ENCODE assay signal across 21 cellular contexts in genomic region chr4:52824270-52824602, GRCh38. TPM values are rescaled to one million over a fixed set of nuclear protein-coding genes. Genes with fewer than 3 reads are reported as not detected.
DNase-seq lines count a peak whose midpoint lies in the region; ATAC-seq and TF ChIP-seq lines count a peak whose summit lies in the region.
"Had no signal": no experiment of that assay in that cellular context is flagged by ENCODE, and none has a peak within 500 bp of the region (broad histone marks: within the 10 kb centered on the region; RNA-seq: fewer than 3 reads in every experiment).

No MANE protein-coding gene starts in this region.

- TF ChIP-seq EP300 in esophagus muscularis mucosa (IDR thresholded peaks at IDR 0.05) = no peak

- no peak overlapping the region for H3K4me3 ChIP-seq in left ventricle myocardium inferior
- no peak overlapping the region for H3K4me3 ChIP-seq in esophagus muscularis mucosa
- no peak overlapping the region for H3K4me3 ChIP-seq in upper lobe of right lung
- H3K4me3 ChIP-seq: esophagus squamous epithelium, K562, transverse colon had no signal

- H3K4me1 ChIP-seq in left ventricle myocardium inferior = peaks cover 15% of the 10 kb centered on the region
- H3K4me1 ChIP-seq in esophagus muscularis mucosa = peaks cover 14 to 35% (median 33%) of the 10 kb centered on the region in 4 donors
- no peaks in the 10 kb centered on the region for H3K4me1 ChIP-seq in upper lobe of right lung

- peaks cover 25% of the 10 kb centered on the region for H3K4me1 Mint-ChIP-seq in osteocyte (ENCODE audit: unreplicated experiment)

- DNase-seq in left ventricle myocardium inferior (no peak), cardiac septum (ENCODE audit: low spot score) (no peak), esophagus muscularis mucosa (ENCODE audit: extremely low spot score) (no peak), osteocyte (ENCODE audit: extremely low spot score, unreplicated experiment) (no peak), upper lobe of right lung (no peak), anterior cingulate cortex (lab: John Stamatoyannopoulos, UW) (no peak), HEK293T (ENCODE audit: extremely low spot score) (no peak)
- DNase-seq: activated CD8-positive, alpha-beta memory T cell treated with anti-CD3 and anti-CD28 coated beads, Interleukin-2, amount 50 U/mL, for 48 hours; aorta; CD4-positive, alpha-beta T cell; cerebellar nuclear complex; effector CD4-positive, alpha-beta T cell; esophagus squamous epithelium; GF-D8; NCI-H187; NCI-H69; occipital lobe; stimulated activated naive CD8-positive, alpha-beta T cell treated with anti-CD3 and anti-CD28 coated beads, Interleukin-15, Interleukin-2, amounts not matched to agents 100 U/mL and 50 U/mL, for 24 hours; transverse colon had no signal

- H3K4me3 Mint-ChIP-seq in osteocyte (ENCODE audit: unreplicated experiment) = no peak overlapping the region
- H3K4me3 Mint-ChIP-seq: CD4-positive, alpha-beta T cell had no signal

- 100% methylated on average over 2 of the region's 6 CpGs for WGBS in esophagus muscularis mucosa

- intact Hi-C loops in left ventricle myocardium inferior (cut with micrococcal nuclease) (no loop called here), cardiac septum (cut with DNase I) (no loop called here), esophagus muscularis mucosa (cut with DNase I) (no loop called here), upper lobe of right lung (cut with DNase I) (no loop called here)

- H3K27me3 ChIP-seq in left ventricle myocardium inferior (ENCODE audit: low read depth) (no peaks in the 10 kb centered on the region), esophagus muscularis mucosa (no peaks in the 10 kb centered on the region), upper lobe of right lung (no peaks in the 10 kb centered on the region)
- H3K27me3 ChIP-seq: esophagus squamous epithelium, transverse colon had no signal

- POLR2A ChIA-PET in HEK293T (lab: Yijun Ruan, JAX) = no interaction called here

- H3K27ac Mint-ChIP-seq in osteocyte (ENCODE audit: unreplicated experiment) = peak overlapping the region; percentile 47
- H3K27ac Mint-ChIP-seq: CD4-positive, alpha-beta T cell had no signal

- H3K36me3 ChIP-seq in left ventricle myocardium inferior = no peaks in the 10 kb centered on the region
- H3K36me3 ChIP-seq in esophagus muscularis mucosa = no peaks in the 10 kb centered on the region
- H3K36me3 ChIP-seq in upper lobe of right lung = no peaks in the 10 kb centered on the region
- H3K36me3 ChIP-seq: esophagus squamous epithelium, transverse colon had no signal

- no peak for TF ChIP-seq POLR2A in esophagus muscularis mucosa (IDR thresholded peaks at IDR 0.05; ENCODE audit: low read depth)

- peak; percentile 17 for ATAC-seq in upper lobe of right lung
- no peak for ATAC-seq in HG03460 (IDR thresholded peaks at IDR 0.05; ENCODE audit: unreplicated experiment)

- peaks cover 4% of the 10 kb centered on the region for H3K9me3 Mint-ChIP-seq in osteocyte (ENCODE audit: unreplicated experiment)
- H3K9me3 Mint-ChIP-seq: CD4-positive, alpha-beta T cell had no signal

- TF ChIP-seq CTCF in left ventricle myocardium inferior (IDR thresholded peaks at IDR 0.05; ENCODE audit: borderline replicate concordance) = no peak
- no peak for TF ChIP-seq CTCF in esophagus muscularis mucosa (IDR thresholded peaks at IDR 0.05)
- TF ChIP-seq CTCF in osteocyte (IDR thresholded peaks at IDR 0.05) = no peak
- TF ChIP-seq CTCF in upper lobe of right lung (IDR thresholded peaks at IDR 0.05) = no peak

- H3K36me3 Mint-ChIP-seq in osteocyte (ENCODE audit: unreplicated experiment) = no peaks in the 10 kb centered on the region

- H3K27ac ChIP-seq in left ventricle myocardium inferior (replicated peaks) = peak overlapping the region; percentile 80
- H3K27ac ChIP-seq in esophagus muscularis mucosa (replicated peaks in 1 of 4) = peak overlapping the region; percentile 38 to 67 (median 46)
- no peak overlapping the region for H3K27ac ChIP-seq in upper lobe of right lung

- H3K27me3 Mint-ChIP-seq in osteocyte (ENCODE audit: unreplicated experiment) = no peaks in the 10 kb centered on the region
- H3K27me3 Mint-ChIP-seq: CD4-positive, alpha-beta T cell had no signal

- H3K9me3 ChIP-seq in left ventricle myocardium inferior (replicated peaks) (no peaks in the 10 kb centered on the region), esophagus muscularis mucosa (no peaks in the 10 kb centered on the region), upper lobe of right lung (no peaks in the 10 kb centered on the region)
- H3K9me3 ChIP-seq: esophagus squamous epithelium, transverse colon had no signal

- CTCF ChIA-PET in HEK293T (lab: Yijun Ruan, JAX) = no interaction called here

TF ChIP-seq in HEK293T, 16 proteins besides CTCF, POLR2A, EP300 and RAD21:
- TF ChIP-seq PKNOX1 (IDR thresholded peaks at IDR 0.05) (no peak), L3MBTL2 (conservative IDR thresholded peaks at IDR 0.05) (no peak), LEF1 (IDR thresholded peaks at IDR 0.05; ENCODE audit: borderline replicate concordance) (no peak), ELF4 (IDR thresholded peaks at IDR 0.05) (no peak), CTBP1 (IDR thresholded peaks at IDR 0.05; ENCODE audit: borderline replicate concordance) (no peak), NFRKB (IDR thresholded peaks at IDR 0.05) (no peak), ZNF384 (IDR thresholded peaks at IDR 0.05) (no peak), BHLHE40 (IDR thresholded peaks at IDR 0.05; ENCODE audit: borderline replicate concordance) (no peak), SP1 (IDR thresholded peaks at IDR 0.05) (no peak), FOXM1 (IDR thresholded peaks at IDR 0.05; ENCODE audit: borderline replicate concordance) (no peak), SUZ12 (IDR thresholded peaks at IDR 0.05) (no peak), TARDBP (IDR thresholded peaks at IDR 0.05) (no peak), ARNT (IDR thresholded peaks at IDR 0.05) (no peak), FOXK2 (IDR thresholded peaks at IDR 0.05) (no peak), FOXA1 (IDR thresholded peaks at IDR 0.05) (no peak), HDGF (IDR thresholded peaks at IDR 0.05; ENCODE audit: borderline replicate concordance) (no peak)
TF ChIP-seq in HEK293T: peak in this region for 0.

RNA-seq across cellular contexts. Expression of gene RASL11B, which starts 37.9 kb away (rescaled TPM):
- 8.7 TPM for total RNA-seq in left ventricle myocardium inferior
- total RNA-seq in cardiac septum = 23.8 TPM
- total RNA-seq in esophagus muscularis mucosa = 1 to 10 TPM in 3 of 4 donors, under 1 TPM in 1; 0.83 to 2.3 (median 1.3) TPM
- total RNA-seq in osteocyte = 0.73 and 0.94 TPM in 2 replicates
- total RNA-seq in upper lobe of right lung = 2.2 TPM
